ENCODE assay signal across 11 cellular contexts in genomic region chr10:123140164-123140982, GRCh38. TPM values are rescaled to one million over a fixed set of nuclear protein-coding genes. Genes with fewer than 3 reads are reported as not detected.
DNase-seq lines count a peak whose midpoint lies in the region; ATAC-seq, FAIRE-seq and TF ChIP-seq lines count a peak whose summit lies in the region.
"Had no signal": no experiment of that assay in that cellular context is flagged by ENCODE, and none has a peak within 500 bp of the region (broad histone marks: within the 10 kb centered on the region; RNA-seq: fewer than 3 reads in every experiment).

No MANE protein-coding gene starts in this region.

- no peaks in the 10 kb centered on the region for H3K9me3 Mint-ChIP-seq in activated T-cell treated with anti-CD3 and anti-CD28 coated beads, Interleukin-2, amount 50 U/mL, for 24 hours

- H3K4me3 Mint-ChIP-seq in activated T-cell treated with anti-CD3 and anti-CD28 coated beads, Interleukin-2, amount 50 U/mL, for 24 hours = peak overlapping the region; percentile 49

- TF ChIP-seq CTCF in bronchial epithelial cell (IDR thresholded peaks at IDR 0.05; ENCODE audit: insufficient read depth, low read length, severe bottlenecking) (peak; percentile 29), retinal pigment epithelial cell (conservative IDR thresholded peaks at IDR 0.05; ENCODE audit: low read depth, low read length) (peak; percentile 7)

- H3K9ac ChIP-seq in HUES64 (ENCODE audit: low read depth, low read length) = no peak overlapping the region

- peak overlapping the region; percentile 33; the same call in 1 of the 2 replicates for H3K4me3 ChIP-seq in HUES64 (ENCODE audit: low read length)
- H3K4me3 ChIP-seq in bronchial epithelial cell (ENCODE audit: low read depth, low read length) = no peak overlapping the region
- H3K4me3 ChIP-seq in retinal pigment epithelial cell (ENCODE audit: low read length) = no peak overlapping the region

- H3K4me1 ChIP-seq in HUES64 (ENCODE audit: insufficient read depth, low read length) = peaks cover 10% of the 10 kb centered on the region; the same call in 1 of the 2 replicates

- H3K9me3 ChIP-seq in HUES64 (ENCODE audit: insufficient read depth, low read depth, low read length) = no peaks in the 10 kb centered on the region

- no peaks in the 10 kb centered on the region for H3K36me3 Mint-ChIP-seq in activated T-cell treated with anti-CD3 and anti-CD28 coated beads, Interleukin-2, amount 50 U/mL, for 24 hours (ENCODE audit: low read depth)

- H3K4me1 Mint-ChIP-seq in activated T-cell treated with anti-CD3 and anti-CD28 coated beads, Interleukin-2, amount 50 U/mL, for 24 hours (ENCODE audit: low read depth) = peaks cover 66% of the 10 kb centered on the region

- no peak overlapping the region for H3K27ac Mint-ChIP-seq in activated T-cell treated with anti-CD3 and anti-CD28 coated beads, Interleukin-2, amount 50 U/mL, for 24 hours

- 3% methylated on average over 43 of the region's 43 CpGs for WGBS in HUES64

- H3K27ac ChIP-seq in HUES64 (ENCODE audit: low read depth, low read length) = no peak overlapping the region
- H3K27ac ChIP-seq: C4-2B, RWPE1 had no signal

- no peaks in the 10 kb centered on the region for H3K36me3 ChIP-seq in HUES64 (ENCODE audit: insufficient read depth, low read length)
- no peaks in the 10 kb centered on the region for H3K36me3 ChIP-seq in bronchial epithelial cell (ENCODE audit: control insufficient read depth, insufficient read depth, low read length)

- DNase-seq in activated T-cell treated with anti-CD3 and anti-CD28 coated beads, Interleukin-2, amount 50 U/mL, for 24 hours = peak; percentile 62
- DNase-seq in activated T-cell treated with anti-CD3 and anti-CD28 coated beads, Interleukin-2, amount 50 U/mL, for 1 hour = no peak
- DNase-seq in bronchial epithelial cell (ENCODE audit: low read depth) = no peak
- DNase-seq in retinal pigment epithelial cell (ENCODE audit: low read depth) = no peak
- DNase-seq in GM19238 (ENCODE audit: insufficient read length, low spot score) = no peak
- no peak for DNase-seq in cerebellum (ENCODE audit: low spot score)

- ATAC-seq in GM19452 (IDR thresholded peaks at IDR 0.05; ENCODE audit: unreplicated experiment) = no peak

- H3K27me3 ChIP-seq in HUES64 (ENCODE audit: insufficient read depth, low read length) = peaks cover 100% of the 10 kb centered on the region
- H3K27me3 ChIP-seq in bronchial epithelial cell (ENCODE audit: control insufficient read depth, insufficient read depth, low read length) = peaks cover 87% of the 10 kb centered on the region

- peaks cover 94% of the 10 kb centered on the region for H3K27me3 Mint-ChIP-seq in activated T-cell treated with anti-CD3 and anti-CD28 coated beads, Interleukin-2, amount 50 U/mL, for 24 hours

- no peak for FAIRE-seq in bronchial epithelial cell (lab: Jason Lieb, UNC)

RNA-seq across cellular contexts. Expression of gene HMX3, which starts 4.6 kb away (rescaled TPM):
- polyA plus RNA-seq in HUES64 (2013, experiment 1 of 2) = not detected
- polyA plus RNA-seq in HUES64 (2013, experiment 2 of 2) = not detected
- 0.13 TPM in 1 of 2 replicates, not detected in the other for total RNA-seq in bronchial epithelial cell
- not detected for total RNA-seq in cerebellum
- total RNA-seq: M059J had no signal

RNA-seq across cellular contexts. Expression of gene HMX2, which starts 7.6 kb away (rescaled TPM):
- polyA plus RNA-seq in HUES64 (2013, experiment 1 of 2) = 0.85 TPM
- 1.0 TPM for polyA plus RNA-seq in HUES64 (2013, experiment 2 of 2)
- total RNA-seq in bronchial epithelial cell (not detected in 2 replicates), cerebellum (not detected)

RNA-seq across cellular contexts. Expression of gene BUB3, which starts 13.8 kb away (rescaled TPM):
- 156 TPM for polyA plus RNA-seq in HUES64 (2013, experiment 1 of 2)
- polyA plus RNA-seq in HUES64 (2013, experiment 2 of 2) = 157 TPM
- total RNA-seq in bronchial epithelial cell (143 and 179 TPM in 2 replicates), cerebellum (150 TPM)
